Comparison of ENCODE assay signal across 17 cellular contexts in the genomic region with DNA sequence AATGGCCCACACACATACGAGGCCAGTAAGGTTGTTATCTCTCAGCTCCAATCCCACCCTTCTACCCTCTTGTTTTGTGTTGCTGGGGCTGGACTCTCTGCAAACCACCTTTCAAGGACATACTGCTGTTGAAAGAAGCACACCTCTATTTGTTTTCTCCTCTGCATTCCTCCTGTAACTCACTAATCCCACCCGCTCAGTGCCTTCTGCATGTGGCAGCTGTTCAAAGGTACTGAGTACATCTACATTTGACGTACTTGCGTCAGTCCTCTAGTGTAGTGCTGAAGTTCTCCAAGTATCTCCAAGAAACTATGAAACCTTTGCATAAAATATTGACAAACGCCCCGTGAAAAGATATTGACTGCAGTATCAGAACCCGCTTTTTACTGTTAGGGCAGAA.
DNase-seq lines count a peak whose midpoint lies in the region; ATAC-seq and TF ChIP-seq lines count a peak whose summit lies in the region.
"Had no signal": no experiment of that assay in that cellular context is flagged by ENCODE, and none has a peak within 500 bp of the region (broad histone marks: within the 10 kb centered on the region; RNA-seq: fewer than 3 reads in every experiment).

No MANE protein-coding gene starts in this region.

- intact Hi-C loops in CD14-positive monocyte (cut with micrococcal nuclease): no loop called here

- no peak for ATAC-seq in stimulated activated effector memory CD8-positive, alpha-beta T cell treated with anti-CD3 and anti-CD28 coated beads, Interleukin-12 subunit alpha, Interleukin-12 subunit beta, amount 100 ng/mL, for 72 hours

- TF ChIP-seq CTCF in nephron progenitor cell (IDR thresholded peaks at IDR 0.05) (no peak), WERI-Rb-1 (IDR thresholded peaks at IDR 0.05; ENCODE audit: low read depth, low read length) (no peak), CD14-positive monocyte (IDR thresholded peaks at IDR 0.05) (no peak)

- H3K27ac Mint-ChIP-seq in nephron progenitor cell (peak overlapping the region; percentile 3), CD14-positive monocyte (no peak overlapping the region)
- H3K27ac Mint-ChIP-seq in stimulated activated effector memory CD8-positive, alpha-beta T cell treated with anti-CD3 and anti-CD28 coated beads, Interleukin-12 subunit alpha, Interleukin-12 subunit beta, amount 100 ng/mL, for 72 hours: no peak overlapping the region
- H3K27ac Mint-ChIP-seq: CD4-positive, alpha-beta memory T cell had no signal

- no peaks in the 10 kb centered on the region for H3K9me3 ChIP-seq in WERI-Rb-1 (ENCODE audit: severe bottlenecking)
- H3K9me3 ChIP-seq: BE2C, HAP-1 had no signal

- no peak overlapping the region for H3K4me3 ChIP-seq in WERI-Rb-1 (ENCODE audit: low read depth, low read length)
- H3K4me3 ChIP-seq: BLaER1 treated with 17β-estradiol and CSF1 and Interleukin-3, amounts not matched to agents 10 nM and 100 nM; HAP-1 had no signal

- H3K36me3 Mint-ChIP-seq in nephron progenitor cell (ENCODE audit: low read depth) (peaks cover 86% of the 10 kb centered on the region), CD14-positive monocyte (peaks cover 20 to 22% of the 10 kb centered on the region in 2 donors)
- no peaks in the 10 kb centered on the region for H3K36me3 Mint-ChIP-seq in stimulated activated effector memory CD8-positive, alpha-beta T cell treated with anti-CD3 and anti-CD28 coated beads, Interleukin-12 subunit alpha, Interleukin-12 subunit beta, amount 100 ng/mL, for 72 hours
- H3K36me3 Mint-ChIP-seq: CD4-positive, alpha-beta memory T cell had no signal

- H3K27me3 Mint-ChIP-seq in nephron progenitor cell (ENCODE audit: low read depth, poor library complexity) (peaks cover 5% of the 10 kb centered on the region), CD14-positive monocyte (ENCODE audit: low read depth in 3 of 3) (peaks cover 0 to 4% (median 4%) of the 10 kb centered on the region in 3 donors)
- H3K27me3 Mint-ChIP-seq: CD4-positive, alpha-beta memory T cell had no signal

- H3K9me3 Mint-ChIP-seq in nephron progenitor cell (peaks cover 11% of the 10 kb centered on the region), CD14-positive monocyte (peaks cover 1 to 16% (median 10%) of the 10 kb centered on the region in 7 donors)
- H3K9me3 Mint-ChIP-seq in stimulated activated effector memory CD8-positive, alpha-beta T cell treated with anti-CD3 and anti-CD28 coated beads, Interleukin-12 subunit alpha, Interleukin-12 subunit beta, amount 100 ng/mL, for 72 hours: no peaks in the 10 kb centered on the region

- no peak overlapping the region for H3K27ac ChIP-seq in WERI-Rb-1
- H3K27ac ChIP-seq: 22Rv1; BLaER1 treated with 17β-estradiol and CSF1 and Interleukin-3, amounts not matched to agents 10 nM and 100 nM had no signal

- no peaks in the 10 kb centered on the region for H3K36me3 ChIP-seq in WERI-Rb-1
- H3K36me3 ChIP-seq: BE2C, HAP-1 had no signal

- H3K4me3 Mint-ChIP-seq in nephron progenitor cell: no peak overlapping the region
- H3K4me3 Mint-ChIP-seq in stimulated activated effector memory CD8-positive, alpha-beta T cell treated with anti-CD3 and anti-CD28 coated beads, Interleukin-12 subunit alpha, Interleukin-12 subunit beta, amount 100 ng/mL, for 72 hours: no peak overlapping the region
- peak overlapping the region in 1 of 2 donors; percentile 25 for H3K4me3 Mint-ChIP-seq in CD14-positive monocyte
- H3K4me3 Mint-ChIP-seq: CD4-positive, alpha-beta memory T cell had no signal

- no peaks in the 10 kb centered on the region for H3K27me3 ChIP-seq in WERI-Rb-1 (ENCODE audit: insufficient read depth, low read depth, severe bottlenecking)
- H3K27me3 ChIP-seq: BE2C; BLaER1 treated with 17β-estradiol and CSF1 and Interleukin-3, amounts not matched to agents 10 nM and 100 nM had no signal

- DNase-seq in NCI-H82 (lab: John Stamatoyannopoulos, UW) (peak; percentile 8), NCI-H82 treated with DMSO at 0.1 percent for 48 hours (lab: John Stamatoyannopoulos, UW; ENCODE audit: unreplicated experiment) (no peak), HuH-7 (ENCODE audit: low spot score) (peak; percentile 22), nephron progenitor cell (no peak), WERI-Rb-1 (no peak), CD14-positive monocyte (ENCODE audit: low spot score) (no peak)
- DNase-seq in stimulated activated effector memory CD8-positive, alpha-beta T cell treated with anti-CD3 and anti-CD28 coated beads, Interleukin-12 subunit alpha, Interleukin-12 subunit beta, amount 100 ng/mL, for 72 hours (ENCODE audit: low spot score in 2 of 2): no peak
- DNase-seq: BE2C; Calu3; CD4-positive, alpha-beta memory T cell; COR-L47; DMS153; DND-41; GOT3 had no signal

- peaks cover 8% of the 10 kb centered on the region for H3K4me1 Mint-ChIP-seq in nephron progenitor cell
- H3K4me1 Mint-ChIP-seq in stimulated activated effector memory CD8-positive, alpha-beta T cell treated with anti-CD3 and anti-CD28 coated beads, Interleukin-12 subunit alpha, Interleukin-12 subunit beta, amount 100 ng/mL, for 72 hours: peaks cover 4% of the 10 kb centered on the region
- peaks cover 21% of the 10 kb centered on the region for H3K4me1 Mint-ChIP-seq in CD14-positive monocyte
- H3K4me1 Mint-ChIP-seq: CD4-positive, alpha-beta memory T cell had no signal

Comparison
In these comparisons a context has a peak if more than half of its experiments do, and no peak if none do; other contexts are left out.
1. DNase-seq: peak in NCI-H82 (single experiment) and HuH-7 (single experiment); none in NCI-H82 treated with DMSO at 0.1 percent for 48 hours (single experiment), nephron progenitor cell (single experiment), WERI-Rb-1 (single experiment), stimulated activated effector memory CD8-positive, alpha-beta T cell treated with anti-CD3 and anti-CD28 coated beads, Interleukin-12 subunit alpha, Interleukin-12 subunit beta, amount 100 ng/mL, for 72 hours (0 of 2) and CD14-positive monocyte (single experiment).